ENCODE assay signal across 1 cellular context in the genomic region with DNA sequence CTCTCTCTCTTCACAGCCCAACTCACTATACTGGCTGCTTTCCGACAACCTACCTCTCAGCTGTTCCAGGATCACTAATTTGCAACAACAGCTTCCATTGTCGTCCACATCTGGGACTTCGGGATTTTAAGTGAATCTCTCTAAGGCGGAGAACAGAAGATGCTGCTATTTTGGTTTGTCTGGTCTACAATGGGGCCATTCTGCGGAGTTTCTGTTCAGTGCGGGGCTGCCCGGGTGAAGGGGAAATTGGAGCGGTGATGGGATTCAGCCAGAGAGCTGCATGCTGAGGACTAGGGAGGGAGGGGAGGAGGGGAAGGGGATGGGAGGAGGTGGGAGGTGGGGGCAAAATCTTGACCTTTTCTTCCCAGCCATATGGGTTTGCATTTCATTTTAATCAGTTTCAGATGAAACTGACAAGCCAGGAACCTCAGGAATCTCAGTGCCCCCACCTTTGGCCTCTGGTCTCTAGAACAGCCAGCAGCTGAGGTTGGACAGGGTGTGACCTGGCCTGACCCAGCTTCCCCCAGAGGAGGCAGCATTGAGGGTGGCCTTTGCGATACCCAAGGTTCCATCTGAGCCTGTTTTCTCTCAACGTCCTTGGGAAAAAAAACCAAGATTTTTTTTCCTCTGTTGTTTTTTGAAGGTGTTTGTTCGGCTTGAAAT.
TF ChIP-seq lines count a peak whose summit lies in the region.

No MANE protein-coding gene starts in this region.

TF ChIP-seq in WTC11, 78 proteins besides CTCF, POLR2A, EP300 and RAD21 (continued from another document):
- TF ChIP-seq, protein P1, sequence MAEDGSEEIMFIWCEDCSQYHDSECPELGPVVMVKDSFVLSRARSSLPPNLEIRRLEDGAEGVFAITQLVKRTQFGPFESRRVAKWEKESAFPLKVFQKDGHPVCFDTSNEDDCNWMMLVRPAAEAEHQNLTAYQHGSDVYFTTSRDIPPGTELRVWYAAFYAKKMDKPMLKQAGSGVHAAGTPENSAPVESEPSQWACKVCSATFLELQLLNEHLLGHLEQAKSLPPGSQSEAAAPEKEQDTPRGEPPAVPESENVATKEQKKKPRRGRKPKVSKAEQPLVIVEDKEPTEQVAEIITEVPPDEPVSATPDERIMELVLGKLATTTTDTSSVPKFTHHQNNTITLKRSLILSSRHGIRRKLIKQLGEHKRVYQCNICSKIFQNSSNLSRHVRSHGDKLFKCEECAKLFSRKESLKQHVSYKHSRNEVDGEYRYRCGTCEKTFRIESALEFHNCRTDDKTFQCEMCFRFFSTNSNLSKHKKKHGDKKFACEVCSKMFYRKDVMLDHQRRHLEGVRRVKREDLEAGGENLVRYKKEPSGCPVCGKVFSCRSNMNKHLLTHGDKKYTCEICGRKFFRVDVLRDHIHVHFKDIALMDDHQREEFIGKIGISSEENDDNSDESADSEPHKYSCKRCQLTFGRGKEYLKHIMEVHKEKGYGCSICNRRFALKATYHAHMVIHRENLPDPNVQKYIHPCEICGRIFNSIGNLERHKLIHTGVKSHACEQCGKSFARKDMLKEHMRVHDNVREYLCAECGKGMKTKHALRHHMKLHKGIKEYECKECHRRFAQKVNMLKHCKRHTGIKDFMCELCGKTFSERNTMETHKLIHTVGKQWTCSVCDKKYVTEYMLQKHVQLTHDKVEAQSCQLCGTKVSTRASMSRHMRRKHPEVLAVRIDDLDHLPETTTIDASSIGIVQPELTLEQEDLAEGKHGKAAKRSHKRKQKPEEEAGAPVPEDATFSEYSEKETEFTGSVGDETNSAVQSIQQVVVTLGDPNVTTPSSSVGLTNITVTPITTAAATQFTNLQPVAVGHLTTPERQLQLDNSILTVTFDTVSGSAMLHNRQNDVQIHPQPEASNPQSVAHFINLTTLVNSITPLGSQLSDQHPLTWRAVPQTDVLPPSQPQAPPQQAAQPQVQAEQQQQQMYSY (CRISPR knock-in tag; IDR thresholded peaks at IDR 0.05): no peak
- TF ChIP-seq, protein P2, sequence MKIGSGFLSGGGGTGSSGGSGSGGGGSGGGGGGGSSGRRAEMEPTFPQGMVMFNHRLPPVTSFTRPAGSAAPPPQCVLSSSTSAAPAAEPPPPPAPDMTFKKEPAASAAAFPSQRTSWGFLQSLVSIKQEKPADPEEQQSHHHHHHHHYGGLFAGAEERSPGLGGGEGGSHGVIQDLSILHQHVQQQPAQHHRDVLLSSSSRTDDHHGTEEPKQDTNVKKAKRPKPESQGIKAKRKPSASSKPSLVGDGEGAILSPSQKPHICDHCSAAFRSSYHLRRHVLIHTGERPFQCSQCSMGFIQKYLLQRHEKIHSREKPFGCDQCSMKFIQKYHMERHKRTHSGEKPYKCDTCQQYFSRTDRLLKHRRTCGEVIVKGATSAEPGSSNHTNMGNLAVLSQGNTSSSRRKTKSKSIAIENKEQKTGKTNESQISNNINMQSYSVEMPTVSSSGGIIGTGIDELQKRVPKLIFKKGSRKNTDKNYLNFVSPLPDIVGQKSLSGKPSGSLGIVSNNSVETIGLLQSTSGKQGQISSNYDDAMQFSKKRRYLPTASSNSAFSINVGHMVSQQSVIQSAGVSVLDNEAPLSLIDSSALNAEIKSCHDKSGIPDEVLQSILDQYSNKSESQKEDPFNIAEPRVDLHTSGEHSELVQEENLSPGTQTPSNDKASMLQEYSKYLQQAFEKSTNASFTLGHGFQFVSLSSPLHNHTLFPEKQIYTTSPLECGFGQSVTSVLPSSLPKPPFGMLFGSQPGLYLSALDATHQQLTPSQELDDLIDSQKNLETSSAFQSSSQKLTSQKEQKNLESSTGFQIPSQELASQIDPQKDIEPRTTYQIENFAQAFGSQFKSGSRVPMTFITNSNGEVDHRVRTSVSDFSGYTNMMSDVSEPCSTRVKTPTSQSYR (CRISPR knock-in tag; IDR thresholded peaks at IDR 0.05): no peak
- TF ChIP-seq TEAD1 (CRISPR knock-in tag; IDR thresholded peaks at IDR 0.05) (no peak), MYBL2 (CRISPR knock-in tag; IDR thresholded peaks at IDR 0.05) (no peak), SMAD4 (CRISPR knock-in tag; IDR thresholded peaks at IDR 0.05) (no peak), ZNF671 (CRISPR knock-in tag; IDR thresholded peaks at IDR 0.05) (no peak), ZNF416 (CRISPR knock-in tag; IDR thresholded peaks at IDR 0.05) (no peak)
- TF ChIP-seq, protein P3, sequence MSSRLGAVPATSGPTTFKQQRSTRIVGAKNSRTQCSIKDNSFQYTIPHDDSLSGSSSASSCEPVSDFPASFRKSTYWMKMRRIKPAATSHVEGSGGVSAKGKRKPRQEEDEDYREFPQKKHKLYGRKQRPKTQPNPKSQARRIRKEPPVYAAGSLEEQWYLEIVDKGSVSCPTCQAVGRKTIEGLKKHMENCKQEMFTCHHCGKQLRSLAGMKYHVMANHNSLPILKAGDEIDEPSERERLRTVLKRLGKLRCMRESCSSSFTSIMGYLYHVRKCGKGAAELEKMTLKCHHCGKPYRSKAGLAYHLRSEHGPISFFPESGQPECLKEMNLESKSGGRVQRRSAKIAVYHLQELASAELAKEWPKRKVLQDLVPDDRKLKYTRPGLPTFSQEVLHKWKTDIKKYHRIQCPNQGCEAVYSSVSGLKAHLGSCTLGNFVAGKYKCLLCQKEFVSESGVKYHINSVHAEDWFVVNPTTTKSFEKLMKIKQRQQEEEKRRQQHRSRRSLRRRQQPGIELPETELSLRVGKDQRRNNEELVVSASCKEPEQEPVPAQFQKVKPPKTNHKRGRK (CRISPR knock-in tag; IDR thresholded peaks at IDR 0.05; ENCODE audit: borderline replicate concordance): no peak
- TF ChIP-seq, protein P4, sequence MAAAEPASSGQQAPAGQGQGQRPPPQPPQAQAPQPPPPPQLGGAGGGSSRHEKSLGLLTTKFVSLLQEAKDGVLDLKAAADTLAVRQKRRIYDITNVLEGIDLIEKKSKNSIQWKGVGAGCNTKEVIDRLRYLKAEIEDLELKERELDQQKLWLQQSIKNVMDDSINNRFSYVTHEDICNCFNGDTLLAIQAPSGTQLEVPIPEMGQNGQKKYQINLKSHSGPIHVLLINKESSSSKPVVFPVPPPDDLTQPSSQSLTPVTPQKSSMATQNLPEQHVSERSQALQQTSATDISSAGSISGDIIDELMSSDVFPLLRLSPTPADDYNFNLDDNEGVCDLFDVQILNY (CRISPR knock-in tag; IDR thresholded peaks at IDR 0.05): no peak
- TF ChIP-seq, protein P5, sequence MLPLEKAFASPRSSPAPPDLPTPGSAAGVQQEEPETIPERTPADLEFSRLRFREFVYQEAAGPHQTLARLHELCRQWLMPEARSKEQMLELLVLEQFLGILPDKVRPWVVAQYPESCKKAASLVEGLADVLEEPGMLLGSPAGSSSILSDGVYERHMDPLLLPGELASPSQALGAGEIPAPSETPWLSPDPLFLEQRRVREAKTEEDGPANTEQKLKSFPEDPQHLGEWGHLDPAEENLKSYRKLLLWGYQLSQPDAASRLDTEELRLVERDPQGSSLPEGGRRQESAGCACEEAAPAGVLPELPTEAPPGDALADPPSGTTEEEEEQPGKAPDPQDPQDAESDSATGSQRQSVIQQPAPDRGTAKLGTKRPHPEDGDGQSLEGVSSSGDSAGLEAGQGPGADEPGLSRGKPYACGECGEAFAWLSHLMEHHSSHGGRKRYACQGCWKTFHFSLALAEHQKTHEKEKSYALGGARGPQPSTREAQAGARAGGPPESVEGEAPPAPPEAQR (CRISPR knock-in tag; IDR thresholded peaks at IDR 0.05): no peak
